ENCODE assay signal across 17 cellular contexts in the genomic region with DNA sequence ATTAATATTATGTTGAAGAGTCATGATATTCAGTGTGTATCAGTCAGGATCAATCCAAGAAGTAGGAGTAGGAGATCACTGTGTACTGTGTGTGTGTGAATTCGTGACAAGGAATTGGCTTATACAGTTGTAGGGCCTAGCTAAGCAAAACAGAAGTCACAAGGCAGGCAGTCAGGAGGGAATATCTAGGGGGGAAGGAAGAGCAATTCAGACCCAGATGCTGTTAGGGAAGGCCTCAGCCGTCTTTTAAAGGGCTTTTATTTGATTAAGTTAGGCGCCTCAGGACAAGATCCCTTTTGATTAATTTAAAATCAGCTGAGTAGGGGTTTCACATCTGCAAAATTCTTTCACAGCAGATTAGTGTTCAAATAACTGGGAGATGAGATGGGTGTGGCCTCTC. TPM values are rescaled to one million over a fixed set of nuclear protein-coding genes. Genes with fewer than 3 reads are reported as not detected.
A peak's percentile ranks its signal among the peaks of the same experiment; 100 is the strongest.
DNase-seq lines count a peak whose midpoint lies in the region; ATAC-seq, FAIRE-seq and TF ChIP-seq lines count a peak whose summit lies in the region.
"Had no signal": no experiment of that assay in that cellular context is flagged by ENCODE, and none has a peak within 500 bp of the region (broad histone marks: within the 10 kb centered on the region; RNA-seq: fewer than 3 reads in every experiment).

No MANE protein-coding gene starts in this region.

- H3K9ac ChIP-seq in H9 (ENCODE audit: extremely low read depth, insufficient read length, low read length): no peak overlapping the region

- no peaks in the 10 kb centered on the region for H4K20me1 ChIP-seq in H9 (ENCODE audit: control insufficient read depth, insufficient read depth, insufficient read length)

- no peak overlapping the region for H4K8ac ChIP-seq in H9 (replicated peaks; ENCODE audit: insufficient read length, low read depth, low read length)

- H3K4me1 Mint-ChIP-seq in H9: peaks cover 0 to 6% of the 10 kb centered on the region in 2 experiments; a peak in 2 of 4 replicates
- H3K4me1 Mint-ChIP-seq: CD14-positive monocyte had no signal

- no peak overlapping the region for H4K5ac ChIP-seq in H9 (ENCODE audit: insufficient read length, low read depth, low read length)

- H3K56ac ChIP-seq in H9 (ENCODE audit: insufficient read length, low read depth, low read length): no peak overlapping the region

- no peak overlapping the region for H3K4ac ChIP-seq in H9 (ENCODE audit: low read depth, low read length)

- TF ChIP-seq CTCF in H9 (conservative IDR thresholded peaks at IDR 0.05) (no peak), adrenal gland (IDR thresholded peaks at IDR 0.05) (no peak)

- H3K4me1 ChIP-seq in H9 (ENCODE audit: insufficient read depth, low read length): no peaks in the 10 kb centered on the region
- no peaks in the 10 kb centered on the region for H3K4me1 ChIP-seq in adrenal gland (replicated peaks in 1 of 2)
- H3K4me1 ChIP-seq: A549, Caco-2, HAP-1 had no signal

- H3K23me2 ChIP-seq in H9 (ENCODE audit: insufficient read length, low read depth, low read length, poor library complexity, severe bottlenecking): no peaks in the 10 kb centered on the region

- H3K79me2 ChIP-seq in H9 (ENCODE audit: insufficient read depth, low read length): no peaks in the 10 kb centered on the region

- no peaks in the 10 kb centered on the region for H3K9me3 Mint-ChIP-seq in H9
- H3K9me3 Mint-ChIP-seq: CD14-positive monocyte; CD8-positive, alpha-beta T cell had no signal

- no peak for FAIRE-seq in HTR-8/SVneo (lab: Jason Lieb, UNC)
- FAIRE-seq: A549, GM12892, HepG2 had no signal

- H2AFZ ChIP-seq in H9 (ENCODE audit: low read length): no peak overlapping the region

- H3K27ac Mint-ChIP-seq in H9: peak overlapping the region; percentile 5 to 38 (median 24); a peak in 2 of 7 replicates
- H3K27ac Mint-ChIP-seq: CD8-positive, alpha-beta T cell had no signal

- H3K27ac ChIP-seq in H9 (ENCODE audit: insufficient read length, low read depth, low read length): no peak overlapping the region
- H3K27ac ChIP-seq in adrenal gland: no peak overlapping the region
- H3K27ac ChIP-seq: A549 had no signal

- H3K14ac ChIP-seq in H9 (ENCODE audit: insufficient read depth, low read length): no peak overlapping the region

- H2BK5ac ChIP-seq in H9 (ENCODE audit: insufficient read length, low read length): no peak overlapping the region

- intact Hi-C loops in sciatic nerve (cut with DNase I): no loop called here
- intact Hi-C loops in adrenal gland (cut with DNase I): no loop called here

- no peak for TF ChIP-seq POLR2A in adrenal gland (IDR thresholded peaks at IDR 0.05)

- H3K4me3 Mint-ChIP-seq in H9: no peak overlapping the region
- H3K4me3 Mint-ChIP-seq: CD14-positive monocyte; CD8-positive, alpha-beta T cell had no signal

- H2BK12ac ChIP-seq in H9 (ENCODE audit: insufficient read length, low read depth, low read length): no peak overlapping the region

- H3K79me1 ChIP-seq in H9 (ENCODE audit: insufficient read depth, low read depth, low read length, poor library complexity, severe bottlenecking): no peaks in the 10 kb centered on the region

- no peak for DNase-seq in H9
- peak; percentile 97 for DNase-seq in SK-MEL-5 (ENCODE audit: low read depth, low spot score)
- peak; percentile 99 for DNase-seq in foreskin melanocyte
- no peak for DNase-seq in sciatic nerve (ENCODE audit: low spot score)
- DNase-seq in NCI-H2171 (lab: John Stamatoyannopoulos, UW): no peak
- no peak for DNase-seq in adrenal gland
- no peak for DNase-seq in HTR-8/SVneo (ENCODE audit: insufficient read length, low spot score)
- DNase-seq: Caco-2; CD8-positive, alpha-beta T cell; DND-41; GDM1; GOT3 had no signal

- no peaks in the 10 kb centered on the region for H3K27me3 Mint-ChIP-seq in H9 (ENCODE audit: low read depth)

- no peak overlapping the region for H2BK15ac ChIP-seq in H9 (ENCODE audit: low read depth, low read length)

- H3T11ph ChIP-seq in H9 (ENCODE audit: low read length): no peak overlapping the region

- in situ Hi-C loops in SK-MEL-5 (cut with HindIII; ENCODE audit: low pct_unique_long_range_greater_than_20kb, low sequenced_read_pairs): no loop called here

- H2BK20ac ChIP-seq in H9 (ENCODE audit: low read depth, low read length, poor library complexity, severe bottlenecking): no peak overlapping the region

- peaks cover 0 to 4% of the 10 kb centered on the region in 2 donors for H3K36me3 ChIP-seq in adrenal gland (replicated peaks in 1 of 2)

- no peak overlapping the region for H3K18ac ChIP-seq in H9 (ENCODE audit: insufficient read length, low read depth, low read length)

- no peak overlapping the region for H4K91ac ChIP-seq in H9 (ENCODE audit: insufficient read length, low read depth, low read length)

- no peak overlapping the region for H3K23ac ChIP-seq in H9 (ENCODE audit: insufficient read length, low read depth, low read length)

- no peaks in the 10 kb centered on the region; a peak in 2 of 7 replicates for H3K36me3 Mint-ChIP-seq in H9 (ENCODE audit: insufficient read depth in 1 of 3, low read depth in 3 of 3)

- H3K4me3 ChIP-seq in adrenal gland: no peak overlapping the region
- H3K4me3 ChIP-seq: A549, HAP-1 had no signal

- no peaks in the 10 kb centered on the region for H3K9me3 ChIP-seq in H9 (ENCODE audit: control insufficient read depth, low read depth, low read length)
- no peaks in the 10 kb centered on the region for H3K9me3 ChIP-seq in adrenal gland (replicated peaks in 1 of 3)
- H3K9me3 ChIP-seq: A549, Caco-2, HAP-1 had no signal

- no peak overlapping the region for H3K4me2 ChIP-seq in H9 (ENCODE audit: insufficient read depth, insufficient read length, low read length)
- H3K4me2 ChIP-seq: A549 had no signal

- no peaks in the 10 kb centered on the region for H3K27me3 ChIP-seq in H9 (ENCODE audit: insufficient read depth, low read length)
- no peaks in the 10 kb centered on the region for H3K27me3 ChIP-seq in adrenal gland

- no peak overlapping the region for H2BK120ac ChIP-seq in H9 (ENCODE audit: low read depth, low read length, poor library complexity, severe bottlenecking)

- no peak overlapping the region for H2AK5ac ChIP-seq in H9 (ENCODE audit: insufficient read length, low read length)

- WGBS in H9 (ENCODE audit: extremely low coverage, insufficient read length, low lambda C conversion rate): no CpG with 5 or more reads among the region's 3 CpGs
- WGBS in adrenal gland, 4 donors: 85 to 95% (median 88%) methylated on average over 3 of the region's 3 CpGs

- ATAC-seq in sciatic nerve: peak; percentile 88
- ATAC-seq: A549; CD8-positive, alpha-beta T cell; HepG2 had no signal

RNA-seq across cellular contexts. Expression of a gene that starts 47.3 kb away (rescaled TPM):
- 21.4 and 21.9 TPM in 2 replicates for total RNA-seq in H9 (2021)
- 38.8 and 39.0 TPM in 2 replicates for total RNA-seq in SK-MEL-5 (2014; rRNA removed; shearing (Covaris generic))
- polyA plus RNA-seq in SK-MEL-5 (2015; cell fraction: cytosol; rRNA removed): 15.6 and 17.5 TPM in 2 replicates
- polyA plus RNA-seq in SK-MEL-5 (2015; cell fraction: nucleus; rRNA removed): 118 and 145 TPM in 2 replicates
- 19.5 TPM for total RNA-seq in sciatic nerve
- 10 to 100 TPM in 6 of 8 donors, 1 to 10 TPM in 2; 7.8 to 29.3 (median 11.0) TPM for total RNA-seq in adrenal gland
- polyA plus RNA-seq in adrenal gland: 10 to 100 TPM; 10.3 to 20.4 (median 14.6) TPM

Comparison
In these comparisons a context has a peak if more than half of its experiments do, and no peak if none do; other contexts are left out.
1. DNase-seq: peak in SK-MEL-5 (single experiment) and foreskin melanocyte (single experiment); none in H9 (single experiment), sciatic nerve (single experiment), NCI-H2171 (single experiment), adrenal gland (0 of 7) and HTR-8/SVneo (single experiment).